Comparison of ENCODE assay signal across 26 cellular contexts in the genomic region with DNA sequence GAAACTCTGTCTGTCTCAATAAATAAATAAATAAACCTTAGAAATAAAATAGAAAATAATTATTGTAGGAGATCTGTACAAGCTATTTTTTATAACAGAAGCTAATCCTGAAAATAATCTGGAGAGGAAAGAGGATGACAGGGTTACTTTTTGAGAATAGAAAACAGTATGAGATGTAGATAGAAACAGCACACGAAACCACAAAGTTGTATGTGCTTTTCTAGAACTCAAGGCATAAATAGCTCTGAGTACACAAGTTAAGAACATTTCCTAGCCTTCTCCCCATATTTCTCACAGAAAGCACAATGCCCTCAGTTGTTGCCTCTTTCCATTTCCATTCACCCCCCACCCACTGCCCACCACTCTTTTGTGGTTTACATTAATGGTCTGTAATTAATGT. TPM values are rescaled to one million over a fixed set of nuclear protein-coding genes. Genes with fewer than 3 reads are reported as not detected.
"Had no signal": no experiment of that assay in that cellular context is flagged by ENCODE, and none has a peak within 500 bp of the region (broad histone marks: within the 10 kb centered on the region; RNA-seq: fewer than 3 reads in every experiment).

No MANE protein-coding gene starts in this region.

- H3K9ac ChIP-seq: neural progenitor cell, parathyroid adenoma had no signal

- H3K27ac ChIP-seq: esophagus squamous epithelium, heart right ventricle, left lung, neural progenitor cell, parathyroid adenoma, right atrium auricular region, sigmoid colon, skin epidermis, spleen, thoracic aorta, tibial nerve, upper lobe of left lung, uterus had no signal

- DNase-seq: cortex of kidney; effector memory CD8-positive, alpha-beta T cell; erythroblast; esophagus squamous epithelium; foreskin melanocyte; glutamatergic neuron; heart right ventricle; hippocampal formation; left cardiac atrium; left lung; mesenchymal stem cell; mucosa of descending colon; naive thymus-derived CD4-positive, alpha-beta T cell; sigmoid colon; spleen; stimulated activated CD4-positive, alpha-beta T cell treated with anti-CD3 and anti-CD28 coated beads, Interleukin-4, amount 100 ng/mL, for 4 hours; upper lobe of left lung; uterus had no signal

- H3K4me3 ChIP-seq: esophagus squamous epithelium, heart right ventricle, left lung, mucosa of descending colon, neural progenitor cell, right atrium auricular region, sigmoid colon, skin epidermis, spleen, thoracic aorta, tibial nerve, upper lobe of left lung, uterus had no signal

- H3K4me2 ChIP-seq: neural progenitor cell had no signal

- H3K9me3 ChIP-seq: esophagus squamous epithelium, left lung, mucosa of descending colon, right atrium auricular region, sigmoid colon, spleen, thoracic aorta, upper lobe of left lung, uterus had no signal

- H3K4me1 ChIP-seq: heart right ventricle, left lung, neural progenitor cell, parathyroid adenoma, right atrium auricular region, spleen, tibial nerve, upper lobe of left lung, uterus had no signal

- H3K79me2 ChIP-seq: parathyroid adenoma had no signal

- H3K27me3 ChIP-seq: esophagus squamous epithelium, heart right ventricle, left lung, neural progenitor cell, right atrium auricular region, sigmoid colon, spleen, tibial nerve, upper lobe of left lung, uterus had no signal

- H2AFZ ChIP-seq: neural progenitor cell, parathyroid adenoma had no signal

- H3K36me3 ChIP-seq: esophagus squamous epithelium, heart right ventricle, left lung, neural progenitor cell, right atrium auricular region, sigmoid colon, spleen, thoracic aorta, tibial nerve, upper lobe of left lung, uterus had no signal

- ATAC-seq: effector memory CD8-positive, alpha-beta T cell; heart right ventricle; left cardiac atrium; left lung; mucosa of descending colon; naive thymus-derived CD4-positive, alpha-beta T cell; stimulated activated memory B cell treated with anti-CD40 and anti-IgM and Interleukin-4, amounts not matched to agents 10 μg/mL and 1 μg/mL and 100 μg/mL, for 72 hours had no signal

RNA-seq across cellular contexts. Expression of gene SLC38A4, which starts 35.7 kb away (rescaled TPM):
- total RNA-seq: kidney epithelial cell; naive thymus-derived CD4-positive, alpha-beta T cell had no signal
